Comparison of ENCODE assay signal across 7 cellular contexts in the genomic region with DNA sequence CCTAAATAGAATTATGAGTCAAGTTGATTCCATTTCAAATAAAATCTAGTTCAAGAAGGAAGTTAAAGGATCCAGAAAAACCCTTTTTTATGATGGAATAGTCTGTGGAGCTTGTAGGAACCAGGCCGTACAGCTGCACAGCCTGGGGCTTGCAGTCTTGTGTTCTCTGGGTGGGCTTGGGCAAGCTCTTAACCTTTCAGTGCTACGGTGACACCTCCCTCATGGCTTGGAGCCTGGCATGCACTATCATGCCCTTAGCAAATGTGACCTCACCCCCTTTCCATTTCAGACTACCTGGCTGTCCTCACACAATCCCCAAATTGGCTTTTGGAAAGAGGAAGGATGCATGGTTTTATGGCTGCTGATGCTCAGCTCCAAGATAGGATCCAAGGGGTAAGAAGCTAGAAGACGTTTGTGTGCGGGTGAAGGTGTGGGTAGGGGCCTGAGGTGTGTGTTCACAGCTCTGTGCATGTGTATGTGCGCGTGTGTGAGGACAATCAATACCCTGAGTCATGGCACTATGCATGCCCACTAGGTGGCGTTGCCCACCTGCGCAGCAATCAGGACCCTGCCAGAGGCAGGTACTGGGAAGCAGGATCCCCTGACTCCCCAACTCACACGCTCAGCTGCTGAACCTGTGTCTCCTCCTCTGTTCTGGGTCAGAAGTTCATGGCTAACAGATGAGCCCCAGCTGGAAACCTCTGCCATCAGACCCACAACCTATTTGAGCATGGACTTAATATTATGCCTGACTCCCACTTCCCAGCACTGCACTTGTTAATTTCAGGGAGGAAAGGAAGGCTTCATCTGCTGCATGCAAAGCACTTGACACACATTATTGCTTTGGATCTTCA.
DNase-seq lines count a peak whose midpoint lies in the region; ATAC-seq and TF ChIP-seq lines count a peak whose summit lies in the region.

No MANE protein-coding gene starts in this region.

- no peak overlapping the region for H2AK5ac ChIP-seq in neuronal stem cell (ENCODE audit: low read depth, low read length)

- no peak overlapping the region for H2BK12ac ChIP-seq in neuronal stem cell (ENCODE audit: low read length)

- H3K27ac ChIP-seq in OCI-LY1 (ENCODE audit: low read depth, low read length, poor library complexity, severe bottlenecking) (no peak overlapping the region), neuronal stem cell (replicated peaks; ENCODE audit: low read length) (no peak overlapping the region), suprapubic skin (no peak overlapping the region)

- H3K9me2 ChIP-seq in OCI-LY1 (ENCODE audit: low read depth, low read length): no peaks in the 10 kb centered on the region

- no peaks in the 10 kb centered on the region for H3F3A ChIP-seq in OCI-LY1 (ENCODE audit: insufficient read depth, low read length)

- no peak overlapping the region for H3K14ac ChIP-seq in neuronal stem cell (ENCODE audit: low read length)

- no peak overlapping the region for H3K4ac ChIP-seq in neuronal stem cell (ENCODE audit: low read length)

- peak; percentile 59 for ATAC-seq in HG02870 (IDR thresholded peaks at IDR 0.05; ENCODE audit: unreplicated experiment)

- H3K18ac ChIP-seq in neuronal stem cell (ENCODE audit: low read length): no peak overlapping the region

- no peaks in the 10 kb centered on the region for H4K20me1 ChIP-seq in OCI-LY1 (ENCODE audit: insufficient read depth, low read length)

- H2AFZ ChIP-seq in OCI-LY1 (ENCODE audit: low read length) (no peak overlapping the region), neuronal stem cell (ENCODE audit: low read length) (no peak overlapping the region)

- H3K4me1 ChIP-seq in OCI-LY1 (ENCODE audit: insufficient read depth, low read length, severe bottlenecking) (no peaks in the 10 kb centered on the region), neuronal stem cell (ENCODE audit: control insufficient read depth in 2 of 2, insufficient read depth in 1 of 2, low read depth in 1 of 2, low read length in 2 of 2) (peaks cover 0 to 1% of the 10 kb centered on the region in 2 donors), suprapubic skin (peaks cover 3% of the 10 kb centered on the region)

- no peak overlapping the region for H2BK120ac ChIP-seq in neuronal stem cell (ENCODE audit: low read depth, low read length)

- no peak overlapping the region for H4K8ac ChIP-seq in neuronal stem cell (ENCODE audit: low read depth, low read length)

- DNase-seq in GM10266 (ENCODE audit: extremely low spot score): peak; percentile 71
- DNase-seq in activated T-cell treated with anti-CD3 and anti-CD28 coated beads, Interleukin-2, amount 50 U/mL, for 48 hours: peak; percentile 77 to 81
- DNase-seq in fibroblast of mammary gland (ENCODE audit: low read depth): peak; percentile 37
- DNase-seq in neuronal stem cell (ENCODE audit: low spot score): peak; percentile 38
- DNase-seq in suprapubic skin (ENCODE audit: low spot score in 2 of 2): peak; percentile 64 to 76

- TF ChIP-seq CTCF in GM10266 (IDR thresholded peaks at IDR 0.05; ENCODE audit: control insufficient read depth, insufficient read depth, low read depth, missing control alignments): peak; percentile 87
- peak; percentile 86 for TF ChIP-seq CTCF in OCI-LY1 (IDR thresholded peaks at IDR 0.05; ENCODE audit: low read length)
- peak; percentile 81 for TF ChIP-seq CTCF in fibroblast of mammary gland (conservative IDR thresholded peaks at IDR 0.05; ENCODE audit: control insufficient read depth, insufficient read depth, low read depth, low read length)
- TF ChIP-seq CTCF in suprapubic skin (IDR thresholded peaks at IDR 0.05): peak; percentile 30 to 78

- TF ChIP-seq POLR2A in suprapubic skin (IDR thresholded peaks at IDR 0.05): no peak

- H3K23ac ChIP-seq in neuronal stem cell (ENCODE audit: low read depth, low read length, poor library complexity): no peak overlapping the region

- H3K9ac ChIP-seq in OCI-LY1 (ENCODE audit: low read length) (no peak overlapping the region), neuronal stem cell (ENCODE audit: low read depth, low read length, poor library complexity) (no peak overlapping the region)

- no peak overlapping the region for H2BK15ac ChIP-seq in neuronal stem cell (ENCODE audit: low read length)

- H3K36me3 ChIP-seq in OCI-LY1 (ENCODE audit: insufficient read depth, low read length) (no peaks in the 10 kb centered on the region), neuronal stem cell (replicated peaks in 1 of 2; ENCODE audit: control insufficient read depth in 2 of 2, insufficient read depth in 2 of 2, low read length in 2 of 2) (no peaks in the 10 kb centered on the region), suprapubic skin (no peaks in the 10 kb centered on the region)

- no peak overlapping the region for H4K91ac ChIP-seq in neuronal stem cell (ENCODE audit: low read depth, low read length, poor library complexity)

- TF ChIP-seq EP300 in suprapubic skin (IDR thresholded peaks at IDR 0.05): no peak

- no CpG with 5 or more reads among the region's 9 CpGs for whole genome bisulfite sequencing in neuronal stem cell (ENCODE audit: extremely low coverage in 2 of 2, insufficient read length in 2 of 2, insufficient replicate concordance in 1 of 2), 2 donors
- WGBS in suprapubic skin: 41% methylated on average over 9 of the region's 9 CpGs

- H2BK5ac ChIP-seq in neuronal stem cell (ENCODE audit: low read length): no peak overlapping the region

- peaks cover 3% of the 10 kb centered on the region for H3K79me1 ChIP-seq in neuronal stem cell (ENCODE audit: low read depth, low read length)

- H3K9me3 ChIP-seq in OCI-LY1 (ENCODE audit: low read length) (no peaks in the 10 kb centered on the region), neuronal stem cell (replicated peaks in 1 of 2; ENCODE audit: control insufficient read depth in 2 of 2, insufficient read depth in 1 of 2, low read depth in 1 of 2, low read length in 2 of 2) (peaks cover 0 to 7% of the 10 kb centered on the region in 2 donors), suprapubic skin (no peaks in the 10 kb centered on the region)

- no peak overlapping the region for H3K4me3 ChIP-seq in OCI-LY1 (ENCODE audit: low read depth, low read length, poor library complexity, severe bottlenecking)
- no peak overlapping the region for H3K4me3 ChIP-seq in fibroblast of mammary gland (ENCODE audit: control insufficient read depth, low read depth, low read length)
- H3K4me3 ChIP-seq in neuronal stem cell (ENCODE audit: low read length in 2 of 2): no peak overlapping the region
- H3K4me3 ChIP-seq in suprapubic skin: no peak overlapping the region

- H3K79me2 ChIP-seq in OCI-LY1 (ENCODE audit: insufficient read depth, low read length): no peaks in the 10 kb centered on the region

- H3K27me3 ChIP-seq in OCI-LY1 (ENCODE audit: insufficient read depth, low read length): no peaks in the 10 kb centered on the region
- peaks cover 0 to 3% (median 2%) of the 10 kb centered on the region in 3 experiments for H3K27me3 ChIP-seq in neuronal stem cell (ENCODE audit: control insufficient read depth in 3 of 3, insufficient read depth in 3 of 3, low read depth in 1 of 3, low read length in 3 of 3)
- no peaks in the 10 kb centered on the region for H3K27me3 ChIP-seq in suprapubic skin

- H3K4me2 ChIP-seq in OCI-LY1 (ENCODE audit: low read length): no peak overlapping the region
- no peak overlapping the region for H3K4me2 ChIP-seq in neuronal stem cell (ENCODE audit: insufficient read depth, low read length, poor library complexity, severe bottlenecking)
